24 cellular contexts compared by ENCODE assay signal in genomic region chr5:51806677-51807076, GRCh38.
"Had no signal": no experiment of that assay in that cellular context is flagged by ENCODE, and none has a peak within 500 bp of the region (broad histone marks: within the 10 kb centered on the region; RNA-seq: fewer than 3 reads in every experiment).

No MANE protein-coding gene starts in this region.

- DNase-seq: KBM-7; MV-4-11; NCI-H1048; NCI-H1105; NCI-H1417; NCI-H1436 treated with DMSO at 0.1 percent for 48 hours; NCI-H1694; NCI-H187 treated with DMSO at 0.1 percent for 48 hours; NCI-H2029 treated with DMSO at 0.1 percent for 48 hours; NCI-H226; NCI-H446; NCI-H510A; NCI-H524 treated with DMSO at 0.1 percent for 48 hours; NCI-H69; NCI-H774; NK-92 treated with Interleukin-12 subunit alpha and Interleukin-12 subunit beta, amount 100 ng/mL, for 24 hours; PC-3; SHP77; SW 1271; T-helper 1 cell had no signal

- H3K27ac ChIP-seq: RWPE1 had no signal

- FAIRE-seq: HTR-8/SVneo had no signal

- ATAC-seq: Panc1, PC-3, SK-N-SH treated with all-trans-retinoic acid at 6 μM for 48 hours had no signal
